ENCODE assay signal across 17 cellular contexts in the genomic region with DNA sequence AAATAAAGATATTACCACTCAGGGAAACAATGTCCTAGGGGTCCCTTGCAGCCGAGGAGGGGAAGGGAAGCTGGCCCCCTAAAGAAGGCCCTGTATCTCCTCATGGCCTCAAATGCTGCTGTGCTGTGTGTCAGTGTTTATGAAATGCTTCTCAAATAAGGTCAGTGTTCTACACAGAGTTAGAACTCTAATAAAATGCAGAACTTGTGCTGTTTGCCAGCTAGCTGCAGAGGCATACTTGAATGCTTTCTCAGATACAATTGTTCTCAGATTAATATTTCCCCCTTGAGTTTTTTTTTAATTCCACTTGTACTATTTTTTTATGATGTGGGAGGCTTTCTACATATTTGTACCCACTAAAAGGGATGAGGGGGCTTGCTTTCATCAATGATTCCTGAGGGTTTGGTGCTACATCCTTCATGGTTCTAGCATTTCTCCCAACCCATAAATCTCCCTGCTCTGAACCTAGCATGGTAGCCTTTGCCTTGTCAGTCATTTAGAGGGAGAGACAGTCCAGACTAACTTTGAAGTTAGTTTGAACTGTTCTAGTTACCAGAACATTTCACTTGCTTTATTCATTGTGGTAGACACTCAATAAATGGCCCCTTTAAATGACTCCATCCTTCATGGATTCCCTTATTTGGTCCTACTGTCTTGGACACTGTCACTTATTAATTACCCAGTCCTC. TPM values are rescaled to one million over a fixed set of nuclear protein-coding genes. Genes with fewer than 3 reads are reported as not detected.
DNase-seq lines count a peak whose midpoint lies in the region; ATAC-seq and TF ChIP-seq lines count a peak whose summit lies in the region.
"Had no signal": no experiment of that assay in that cellular context is flagged by ENCODE, and none has a peak within 500 bp of the region (broad histone marks: within the 10 kb centered on the region; RNA-seq: fewer than 3 reads in every experiment).

No MANE protein-coding gene starts in this region.

- POLR2A ChIA-PET in A673 (lab: Charles Lee; ENCODE audit: low non-redundant PET) = no interaction called here

- no TSS peak for BruUV-seq in A673 (replicated peaks; lab: Mats Ljungman, UMichigan)

- TF ChIP-seq CTCF in esophagus muscularis mucosa (IDR thresholded peaks at IDR 0.05) (no peak), A673 (conservative IDR thresholded peaks at IDR 0.05; ENCODE audit: low read depth, low read length) (no peak)

- H3K27me3 ChIP-seq in esophagus muscularis mucosa = no peaks in the 10 kb centered on the region
- no peaks in the 10 kb centered on the region for H3K27me3 ChIP-seq in stomach smooth muscle (ENCODE audit: control insufficient read depth in 1 of 2, insufficient read depth in 2 of 2, low read length in 2 of 2)
- peaks cover 9% of the 10 kb centered on the region for H3K27me3 ChIP-seq in A673 (replicated peaks; ENCODE audit: insufficient read depth, low read depth, low read length, poor library complexity)

- H3K4me3 ChIP-seq in esophagus muscularis mucosa = no peak overlapping the region
- peak overlapping the region; percentile 15 to 29 for H3K4me3 ChIP-seq in stomach smooth muscle (ENCODE audit: low read length in 2 of 2)
- H3K4me3 ChIP-seq in A673 (ENCODE audit: low read depth, low read length, poor library complexity, severe bottlenecking) = no peak overlapping the region

- H3K9ac ChIP-seq in stomach smooth muscle (ENCODE audit: low read length in 2 of 2) = peak overlapping the region; percentile 3 to 47

- DNase-seq in esophagus muscularis mucosa (ENCODE audit: extremely low spot score) (no peak), kidney tubule cell (ENCODE audit: low spot score) (peak; percentile 51), A673 (ENCODE audit: low spot score) (no peak)
- no peak for DNase-seq in stimulated activated CD4-positive, alpha-beta T cell treated with anti-CD3 and anti-CD28 coated beads, Interleukin-4, amount 100 ng/mL, for 24 hours
- DNase-seq: DND-41, HFFc6, KG1, NCI-H1105 treated with DMSO at 0.1 percent for 48 hours, NCI-H1694, NCI-H510A, NCI-H774 had no signal

- 35% methylated on average over 1 of the region's 1 CpG for WGBS in esophagus muscularis mucosa

- TF ChIP-seq EP300 in esophagus muscularis mucosa (IDR thresholded peaks at IDR 0.05) = no peak

- intact Hi-C loops in esophagus muscularis mucosa (cut with DNase I) = no loop called here
- intact Hi-C loops in A673 (cut with micrococcal nuclease; ENCODE audit: unreplicated experiment) = no loop called here

- CTCF ChIA-PET in A673 (lab: Charles Lee) = no interaction called here

- ATAC-seq in HG03139 (IDR thresholded peaks at IDR 0.05; ENCODE audit: unreplicated experiment) = no peak
- no peak for ATAC-seq in HG02571 (IDR thresholded peaks at IDR 0.05; ENCODE audit: unreplicated experiment)
- ATAC-seq: Right ventricle myocardium inferior had no signal

- H3K36me3 ChIP-seq in esophagus muscularis mucosa = no peaks in the 10 kb centered on the region
- H3K36me3 ChIP-seq in stomach smooth muscle (ENCODE audit: control insufficient read depth in 2 of 2, insufficient read depth in 2 of 2, low read length in 2 of 2) = no peaks in the 10 kb centered on the region
- H3K36me3 ChIP-seq in A673 (ENCODE audit: insufficient read depth, low read length, poor library complexity, severe bottlenecking) = no peaks in the 10 kb centered on the region

- H3K4me1 ChIP-seq in esophagus muscularis mucosa (peaks cover 20 to 61% (median 54%) of the 10 kb centered on the region in 4 donors), stomach smooth muscle (ENCODE audit: control insufficient read depth, insufficient read depth, low read length) (peaks cover 58% of the 10 kb centered on the region), A673 (ENCODE audit: insufficient read depth, low read length, poor library complexity, severe bottlenecking) (no peaks in the 10 kb centered on the region)

- H3K27ac ChIP-seq in esophagus muscularis mucosa (replicated peaks in 1 of 4) = peak overlapping the region; percentile 68 to 84 (median 76)
- H3K27ac ChIP-seq in stomach smooth muscle (ENCODE audit: low read length) = peak overlapping the region; percentile 75
- no peak overlapping the region for H3K27ac ChIP-seq in A673 (ENCODE audit: low read depth, low read length, poor library complexity, severe bottlenecking)

- no peak for TF ChIP-seq POLR2A in esophagus muscularis mucosa (IDR thresholded peaks at IDR 0.05; ENCODE audit: low read depth)

- H3K9me3 ChIP-seq in esophagus muscularis mucosa (peaks cover 0 to 7% (median 3%) of the 10 kb centered on the region in 4 donors), stomach smooth muscle (ENCODE audit: control insufficient read depth in 2 of 2, low read length in 2 of 2) (no peaks in the 10 kb centered on the region), A673 (ENCODE audit: low read depth, low read length, poor library complexity, severe bottlenecking) (no peaks in the 10 kb centered on the region)

RNA-seq across cellular contexts. Expression of gene SLIT3, which starts 12.7 kb away (rescaled TPM):
- 10 to 100 TPM; 41.1 to 86.6 (median 62.7) TPM for total RNA-seq in esophagus muscularis mucosa
- total RNA-seq in A673 (2021) = not detected in 2 replicates
- total RNA-seq: HT-29, OCI-LY7 had no signal

Comparison
In these comparisons a context has a peak if more than half of its experiments do, and no peak if none do; other contexts are left out.
1. H3K4me3 ChIP-seq: peak in stomach smooth muscle (2 of 2); none in esophagus muscularis mucosa (0 of 4) and A673 (single experiment).
2. RNA of gene SLIT3, which starts 12.7 kb away (total RNA-seq): 41.1 to 86.6 TPM in esophagus muscularis mucosa; not detected in A673; every median in the first group is over 10 times any median in the second.